Comparison of ENCODE assay signal across 27 cellular contexts in the genomic region with DNA sequence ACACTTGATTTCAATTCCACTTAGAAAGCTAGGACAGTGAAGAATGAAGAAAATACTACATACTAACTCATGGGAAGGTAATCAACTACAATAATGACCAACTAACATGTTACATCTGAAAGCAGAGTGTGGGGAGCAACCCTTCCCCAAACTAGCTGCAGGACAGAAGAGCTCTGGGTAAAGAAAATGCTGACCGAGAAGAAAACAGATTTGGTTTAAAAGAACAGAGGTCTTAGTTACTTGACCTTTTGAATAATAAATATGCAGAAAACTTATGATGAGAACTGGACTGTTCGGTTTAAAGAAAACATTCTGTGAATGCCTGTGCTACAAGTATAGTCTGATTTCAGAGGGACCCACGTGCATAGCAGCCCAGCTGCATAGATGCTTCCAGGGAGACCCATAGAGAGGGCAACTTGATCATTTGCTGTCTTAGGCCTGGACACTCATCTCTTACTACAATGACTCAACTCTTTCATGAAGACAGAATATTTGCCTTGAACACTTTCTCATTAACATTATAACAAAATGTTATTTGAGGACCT.
"Had no signal": no experiment of that assay in that cellular context is flagged by ENCODE, and none has a peak within 500 bp of the region (broad histone marks: within the 10 kb centered on the region; RNA-seq: fewer than 3 reads in every experiment).

No MANE protein-coding gene starts in this region.

- H3K9me3 Mint-ChIP-seq: natural killer cell; stimulated activated naive CD8-positive, alpha-beta T cell treated with anti-CD3 and anti-CD28 coated beads, Interleukin-15, amount 100 ng/mL, for 72 hours had no signal

- ATAC-seq: foreskin keratinocyte; gastroesophageal sphincter; heart left ventricle; lower lobe of right lung; natural killer cell; right cardiac atrium; stimulated activated naive CD8-positive, alpha-beta T cell treated with anti-CD3 and anti-CD28 coated beads, Interleukin-15, amount 100 ng/mL, for 72 hours had no signal

- H3K27ac ChIP-seq: coronary artery, esophagus muscularis mucosa, foreskin keratinocyte, gastroesophageal sphincter, heart left ventricle, hepatocyte, left ventricle myocardium inferior, lower lobe of right lung, psoas muscle, skin epidermis, suprapubic skin, transverse colon, vagina had no signal

- H3K36me3 Mint-ChIP-seq: natural killer cell had no signal

- H3K4me3 Mint-ChIP-seq: natural killer cell; stimulated activated naive CD8-positive, alpha-beta T cell treated with anti-CD3 and anti-CD28 coated beads, Interleukin-15, amount 100 ng/mL, for 72 hours had no signal

- H3K27me3 ChIP-seq: esophagus muscularis mucosa, foreskin keratinocyte, gastroesophageal sphincter, heart left ventricle, hepatocyte, suprapubic skin, transverse colon, vagina had no signal

- DNase-seq: cerebellar nuclear complex; dermis blood vessel endothelial cell; effector memory CD4-positive, alpha-beta T cell; foreskin keratinocyte; heart left ventricle; kidney; left ventricle myocardium inferior; lower lobe of right lung; natural killer cell; occipital lobe; posterior cingulate gyrus; psoas muscle; right cardiac atrium; stimulated activated CD4-positive, alpha-beta T cell treated with anti-CD3 and anti-CD28 coated beads, Interleukin-1b, Interleukin-23, amount 100 ng/mL, for 48 hours; stimulated activated CD4-positive, alpha-beta T cell treated with anti-CD3 and anti-CD28 coated beads, Interleukin-4, amount 100 ng/mL, for 1 hour; stimulated activated CD8-positive, alpha-beta memory T cell treated with anti-CD3 and anti-CD28 coated beads, Interleukin-4, amount 100 ng/mL, for 48 hours; stimulated activated naive CD4-positive, alpha-beta T cell; stimulated activated naive CD8-positive, alpha-beta T cell treated with anti-CD3 and anti-CD28 coated beads, Interleukin-15, amount 100 ng/mL, for 72 hours; transverse colon had no signal

- H3K9me3 ChIP-seq: esophagus muscularis mucosa, gastroesophageal sphincter, heart left ventricle, left ventricle myocardium inferior, lower lobe of right lung, psoas muscle, suprapubic skin, transverse colon, vagina had no signal

- H3K36me3 ChIP-seq: suprapubic skin, vagina had no signal

- H3K4me1 ChIP-seq: esophagus muscularis mucosa, foreskin keratinocyte, gastroesophageal sphincter, suprapubic skin, transverse colon, vagina had no signal

- H3K4me3 ChIP-seq: coronary artery, esophagus muscularis mucosa, gastroesophageal sphincter, heart left ventricle, hepatocyte, left ventricle myocardium inferior, lower lobe of right lung, psoas muscle, skin epidermis, suprapubic skin, transverse colon, vagina had no signal

- H3K27me3 Mint-ChIP-seq: stimulated activated naive CD8-positive, alpha-beta T cell treated with anti-CD3 and anti-CD28 coated beads, Interleukin-15, amount 100 ng/mL, for 72 hours had no signal

- H3K27ac Mint-ChIP-seq: natural killer cell; stimulated activated naive CD8-positive, alpha-beta T cell treated with anti-CD3 and anti-CD28 coated beads, Interleukin-15, amount 100 ng/mL, for 72 hours had no signal

- H3K4me2 ChIP-seq: hepatocyte had no signal

- H2AFZ ChIP-seq: hepatocyte had no signal

- H3K4me1 Mint-ChIP-seq: stimulated activated naive CD8-positive, alpha-beta T cell treated with anti-CD3 and anti-CD28 coated beads, Interleukin-15, amount 100 ng/mL, for 72 hours had no signal

- FAIRE-seq: endothelial cell of umbilical vein, kidney had no signal
